Comparison of ENCODE assay signal across 24 cellular contexts in the genomic region with DNA sequence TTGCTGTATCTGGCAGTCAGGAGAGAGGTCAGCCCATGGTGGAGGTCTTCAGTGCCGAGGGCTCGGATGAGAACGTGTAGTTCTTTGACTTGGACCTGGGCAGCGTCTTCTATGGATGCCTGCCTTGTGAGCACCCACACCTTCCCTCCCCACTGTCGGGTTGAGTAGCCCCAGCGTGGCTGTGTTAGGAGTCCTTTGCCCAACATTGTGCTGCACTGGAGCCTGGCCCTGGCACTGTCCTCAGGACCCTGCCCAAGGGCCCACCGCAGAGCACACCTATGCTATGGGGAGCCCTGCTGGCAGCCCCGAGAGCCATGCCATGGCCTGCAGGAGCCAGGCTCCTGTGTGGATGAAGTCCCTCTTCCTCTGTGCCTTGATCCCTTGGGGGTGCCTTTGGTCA. TPM values are rescaled to one million over a fixed set of nuclear protein-coding genes. Genes with fewer than 3 reads are reported as not detected.
DNase-seq lines count a peak whose midpoint lies in the region; ATAC-seq, FAIRE-seq and TF ChIP-seq lines count a peak whose summit lies in the region.
"Had no signal": no experiment of that assay in that cellular context is flagged by ENCODE, and none has a peak within 500 bp of the region (broad histone marks: within the 10 kb centered on the region; RNA-seq: fewer than 3 reads in every experiment).

No MANE protein-coding gene starts in this region.

- POLR2A ChIA-PET in CD4-positive, alpha-beta memory T cell (lab: Charles Lee; ENCODE audit: partially characterized antibody) = no interaction called here
- POLR2A ChIA-PET in naive thymus-derived CD8-positive, alpha-beta T cell (lab: Charles Lee) = no interaction called here

- 96% methylated on average over 8 of the region's 8 CpGs for WGBS in HUES64

- H3K36me3 Mint-ChIP-seq in CD4-positive, alpha-beta memory T cell = peaks cover 0 to 46% of the 10 kb centered on the region in 2 donors
- H3K36me3 Mint-ChIP-seq in activated naive CD8-positive, alpha-beta T cell treated with anti-CD3 and anti-CD28 coated beads, Interleukin-2, amount 50 U/mL, for 24 hours (ENCODE audit: low read depth) = peaks cover 37% of the 10 kb centered on the region
- H3K36me3 Mint-ChIP-seq in naive thymus-derived CD8-positive, alpha-beta T cell = peaks cover 0 to 58% (median 2%) of the 10 kb centered on the region in 3 donors

- H3K9ac ChIP-seq in HUES64 (ENCODE audit: low read depth, low read length) = no peak overlapping the region
- H3K9ac ChIP-seq: KMS-11, parathyroid adenoma had no signal

- ATAC-seq in activated naive CD8-positive, alpha-beta T cell treated with anti-CD3 and anti-CD28 coated beads, Interleukin-2, amount 50 U/mL, for 24 hours = no peak
- no peak for ATAC-seq in naive thymus-derived CD8-positive, alpha-beta T cell

- H3K27me3 ChIP-seq in CD4-positive, alpha-beta memory T cell (ENCODE audit: insufficient read depth, low read length) = no peaks in the 10 kb centered on the region
- no peaks in the 10 kb centered on the region for H3K27me3 ChIP-seq in HUES64 (ENCODE audit: insufficient read depth, low read length)
- H3K27me3 ChIP-seq: colonic mucosa, SJCRH30, testis had no signal

- no peak for TF ChIP-seq POLR2A in GM12892 (IDR thresholded peaks at IDR 0.05; ENCODE audit: low read depth, low read length)

- no peak for FAIRE-seq in GM12892 (lab: Jason Lieb, UNC)

- H3K4me1 ChIP-seq in CD4-positive, alpha-beta memory T cell (ENCODE audit: insufficient read depth, low read length) = peaks cover 19% of the 10 kb centered on the region
- H3K4me1 ChIP-seq in HUES64 (ENCODE audit: insufficient read depth, low read length) = peaks cover 40% of the 10 kb centered on the region

- H3K4me3 Mint-ChIP-seq in CD4-positive, alpha-beta memory T cell = no peak overlapping the region
- H3K4me3 Mint-ChIP-seq in activated naive CD8-positive, alpha-beta T cell treated with anti-CD3 and anti-CD28 coated beads, Interleukin-2, amount 50 U/mL, for 24 hours = no peak overlapping the region
- H3K4me3 Mint-ChIP-seq in naive thymus-derived CD8-positive, alpha-beta T cell = peak overlapping the region in 1 of 10 donors; percentile 25

- no peak for DNase-seq in CD4-positive, alpha-beta memory T cell
- DNase-seq in activated naive CD8-positive, alpha-beta T cell treated with anti-CD3 and anti-CD28 coated beads, Interleukin-2, amount 50 U/mL, for 24 hours = no peak
- DNase-seq in naive thymus-derived CD8-positive, alpha-beta T cell = no peak
- DNase-seq in nucleus accumbens (lab: John Stamatoyannopoulos, UW) = no peak
- DNase-seq in Ammon's horn (ENCODE audit: low spot score) = no peak
- DNase-seq in GM12892 (ENCODE audit: insufficient read length) = no peak
- DNase-seq: activated CD4-positive, alpha-beta T cell treated with anti-CD3 and anti-CD28 coated beads, Interleukin-2, amount 50 U/mL, for 1 hour; C1 segment of cervical spinal cord; colonic mucosa; DMS79; foreskin fibroblast; NCI-H1092 treated with DMSO at 0.1 percent for 48 hours; OCI-M1; SJCRH30; stimulated activated CD4-positive, alpha-beta T cell treated with anti-CD3 and anti-CD28 coated beads, Interleukin-4, amount 100 ng/mL, for 4 hours; stimulated activated CD8-positive, alpha-beta memory T cell treated with anti-CD3 and anti-CD28 coated beads, Interleukin-4, amount 100 ng/mL, for 48 hours; T1000; testis had no signal

- H3K27ac Mint-ChIP-seq in CD4-positive, alpha-beta memory T cell = peak overlapping the region in 4 of 7 donors; percentile 47 to 64 (median 59)
- H3K27ac Mint-ChIP-seq in activated naive CD8-positive, alpha-beta T cell treated with anti-CD3 and anti-CD28 coated beads, Interleukin-2, amount 50 U/mL, for 24 hours = peak overlapping the region; percentile 0
- peak overlapping the region in 8 of 10 donors; percentile 10 to 91 (median 72) for H3K27ac Mint-ChIP-seq in naive thymus-derived CD8-positive, alpha-beta T cell

- H3K27ac ChIP-seq in CD4-positive, alpha-beta memory T cell (ENCODE audit: low read depth, low read length) = no peak overlapping the region
- 0 out of 2 replicates have a peak overlapping the region, but pooled peaks have one; percentile 15 for H3K27ac ChIP-seq in HUES64 (ENCODE audit: low read depth, low read length)
- H3K27ac ChIP-seq: colonic mucosa, parathyroid adenoma, SJCRH30, skin epidermis, testis had no signal

- H3K9me3 ChIP-seq in CD4-positive, alpha-beta memory T cell (ENCODE audit: control insufficient read depth in 1 of 2, low read length in 2 of 2) = no peaks in the 10 kb centered on the region
- H3K9me3 ChIP-seq in HUES64 (ENCODE audit: insufficient read depth, low read depth, low read length) = no peaks in the 10 kb centered on the region
- H3K9me3 ChIP-seq: colonic mucosa, SJCRH30, testis had no signal

- H3K36me3 ChIP-seq in CD4-positive, alpha-beta memory T cell (ENCODE audit: insufficient read depth, low read length) = peaks cover 24% of the 10 kb centered on the region
- peaks cover 53% of the 10 kb centered on the region for H3K36me3 ChIP-seq in HUES64 (ENCODE audit: insufficient read depth, low read length)
- H3K36me3 ChIP-seq: colonic mucosa had no signal

- no peak overlapping the region for H3K4me3 ChIP-seq in CD4-positive, alpha-beta memory T cell (ENCODE audit: low read length in 2 of 2)
- H3K4me3 ChIP-seq in HUES64 (ENCODE audit: low read length) = no peak overlapping the region
- H3K4me3 ChIP-seq: colonic mucosa, SJCRH30, skin epidermis, testis had no signal

- H3K4me1 Mint-ChIP-seq in CD4-positive, alpha-beta memory T cell = peaks cover 30 to 60% (median 37%) of the 10 kb centered on the region in 4 donors
- H3K4me1 Mint-ChIP-seq in activated naive CD8-positive, alpha-beta T cell treated with anti-CD3 and anti-CD28 coated beads, Interleukin-2, amount 50 U/mL, for 24 hours = peaks cover 35% of the 10 kb centered on the region
- H3K4me1 Mint-ChIP-seq in naive thymus-derived CD8-positive, alpha-beta T cell = peaks cover 25 to 49% (median 43%) of the 10 kb centered on the region in 4 donors

- intact Hi-C loops in CD4-positive, alpha-beta memory T cell (cut with micrococcal nuclease) = no loop called here

- CTCF ChIA-PET in CD4-positive, alpha-beta memory T cell (lab: Charles Lee; ENCODE audit: partially characterized antibody) = interaction anchor here (1.1 to 1.5 kb wide), 2 partner anchors 8 to 87 kb away, joined by 3 to 4 read pairs; no protein-coding TSS in a partner anchor

- no peaks in the 10 kb centered on the region for H3K27me3 Mint-ChIP-seq in CD4-positive, alpha-beta memory T cell
- H3K27me3 Mint-ChIP-seq in activated naive CD8-positive, alpha-beta T cell treated with anti-CD3 and anti-CD28 coated beads, Interleukin-2, amount 50 U/mL, for 24 hours = no peaks in the 10 kb centered on the region
- H3K27me3 Mint-ChIP-seq in naive thymus-derived CD8-positive, alpha-beta T cell = no peaks in the 10 kb centered on the region

- H3K9me3 Mint-ChIP-seq in CD4-positive, alpha-beta memory T cell = peaks cover 0 to 2% (median 0%) of the 10 kb centered on the region in 8 donors
- H3K9me3 Mint-ChIP-seq in activated naive CD8-positive, alpha-beta T cell treated with anti-CD3 and anti-CD28 coated beads, Interleukin-2, amount 50 U/mL, for 24 hours = no peaks in the 10 kb centered on the region
- no peaks in the 10 kb centered on the region for H3K9me3 Mint-ChIP-seq in naive thymus-derived CD8-positive, alpha-beta T cell

RNA-seq across cellular contexts. Expression of gene SLC25A29, which starts 26.7 kb away (rescaled TPM):
- total RNA-seq in CD4-positive, alpha-beta memory T cell = 1 to 10 TPM; 7.9 to 8.1 TPM
- 1 to 10 TPM in 1 of 2 donors, under 1 TPM in 1; 0.08 to 1.5 TPM for polyA plus RNA-seq in CD4-positive, alpha-beta memory T cell
- polyA plus RNA-seq in HUES64 (2013, experiment 1 of 2) = 53.2 TPM
- 53.9 TPM for polyA plus RNA-seq in HUES64 (2013, experiment 2 of 2)
- total RNA-seq in naive thymus-derived CD8-positive, alpha-beta T cell = 10 to 100 TPM; 16.1 to 18.5 TPM
- 1 to 10 TPM; 2.7 to 8.8 (median 4.1) TPM for polyA plus RNA-seq in naive thymus-derived CD8-positive, alpha-beta T cell
- 9.7 TPM for polyA plus RNA-seq in GM12892 (2012; ENCODE audit: missing spikeins)

RNA-seq across cellular contexts. Expression of gene YY1, which starts 40.6 kb away (rescaled TPM):
- total RNA-seq in CD4-positive, alpha-beta memory T cell = 10 to 100 TPM; 85.5 to 90.3 TPM
- 10 to 100 TPM in 1 of 2 donors, 1 to 10 TPM in 1; 8.9 to 23.4 TPM for polyA plus RNA-seq in CD4-positive, alpha-beta memory T cell
- 81.7 TPM for polyA plus RNA-seq in HUES64 (2013, experiment 1 of 2)
- 72.6 TPM for polyA plus RNA-seq in HUES64 (2013, experiment 2 of 2)
- 100 to 1,000 TPM in 1 of 2 experiments, 10 to 100 TPM in 1; 93.2 to 102 TPM for total RNA-seq in naive thymus-derived CD8-positive, alpha-beta T cell
- polyA plus RNA-seq in naive thymus-derived CD8-positive, alpha-beta T cell = 10 to 100 TPM; 15.0 to 16.5 (median 16.2) TPM
- 56.6 TPM for polyA plus RNA-seq in GM12892 (2012; ENCODE audit: missing spikeins)

RNA-seq across cellular contexts. Expression of gene SLC25A47, which starts 43.6 kb away (rescaled TPM):
- not detected for total RNA-seq in CD4-positive, alpha-beta memory T cell
- polyA plus RNA-seq in CD4-positive, alpha-beta memory T cell = not detected
- not detected for polyA plus RNA-seq in HUES64 (2013, experiment 1 of 2)
- polyA plus RNA-seq in HUES64 (2013, experiment 2 of 2) = not detected
- not detected for total RNA-seq in naive thymus-derived CD8-positive, alpha-beta T cell
- polyA plus RNA-seq in naive thymus-derived CD8-positive, alpha-beta T cell = not detected
- polyA plus RNA-seq in GM12892 (2012; ENCODE audit: missing spikeins) = not detected
- total RNA-seq: aorta, colonic mucosa, endothelial cell of umbilical vein, SJCRH30 had no signal
- polyA plus RNA-seq: aorta, endothelial cell of umbilical vein had no signal

Comparison
In these comparisons a context has a peak if more than half of its experiments do, and no peak if none do; other contexts are left out.
1. H3K27ac Mint-ChIP-seq: peak in every context shown above with its lines; median percentile 72 in naive thymus-derived CD8-positive, alpha-beta T cell; 59 in CD4-positive, alpha-beta memory T cell; 0 in activated naive CD8-positive, alpha-beta T cell treated with anti-CD3 and anti-CD28 coated beads, Interleukin-2, amount 50 U/mL, for 24 hours.